In the genomic region with DNA sequence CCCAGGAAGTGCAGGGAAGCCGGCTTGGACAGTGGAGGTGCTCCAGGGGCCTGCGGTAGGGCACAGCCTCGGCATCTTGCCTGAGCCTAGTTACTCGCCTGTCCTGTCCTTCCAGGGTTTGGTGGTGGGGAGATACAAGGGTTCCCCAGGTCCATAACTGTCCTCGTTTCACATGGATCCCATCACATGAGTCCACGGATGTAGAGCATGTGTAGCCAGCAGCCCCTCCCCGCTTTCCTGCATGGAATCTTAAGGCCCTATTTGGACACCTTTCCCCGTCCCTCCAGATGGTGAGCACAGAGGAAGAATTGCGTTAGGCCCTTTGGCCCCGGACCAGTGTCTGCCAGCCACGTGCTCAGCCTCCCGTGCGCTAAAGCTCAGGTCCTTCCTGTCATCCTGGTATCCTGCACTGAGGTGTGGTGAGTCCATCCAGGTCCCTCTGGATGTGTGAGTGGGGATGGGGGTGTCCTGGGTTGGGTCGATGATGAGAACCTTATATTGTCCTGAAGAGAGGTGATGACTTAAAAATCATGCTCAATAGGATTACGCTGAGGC, we compare ENCODE assay signal across 19 cellular contexts.
"Had no signal": no experiment of that assay in that cellular context is flagged by ENCODE, and none has a peak within 500 bp of the region (broad histone marks: within the 10 kb centered on the region; RNA-seq: fewer than 3 reads in every experiment).

No MANE protein-coding gene starts in this region.

- H3K36me3 ChIP-seq: breast epithelium, colonic mucosa, esophagus muscularis mucosa had no signal

- H3K4me1 ChIP-seq: breast epithelium, colonic mucosa, esophagus muscularis mucosa, parathyroid adenoma had no signal

- H3K9ac ChIP-seq: parathyroid adenoma had no signal

- H3K4me1 Mint-ChIP-seq: naive thymus-derived CD4-positive, alpha-beta T cell had no signal

- H3K9me3 ChIP-seq: colonic mucosa had no signal

- H3K27ac ChIP-seq: breast epithelium, colonic mucosa, dorsolateral prefrontal cortex, esophagus muscularis mucosa, parathyroid adenoma had no signal

- H3K36me3 Mint-ChIP-seq: activated CD4-positive, alpha-beta memory T cell treated with anti-CD3 and anti-CD28 coated beads for 36 hours; activated naive CD8-positive, alpha-beta T cell; naive thymus-derived CD4-positive, alpha-beta T cell had no signal

- DNase-seq: activated CD4-positive, alpha-beta memory T cell treated with anti-CD3 and anti-CD28 coated beads for 36 hours; activated CD4-positive, alpha-beta T cell treated with anti-CD3 and anti-CD28 coated beads for 48 hours; activated gamma-delta T cell treated with Interleukin-2 at 50 U/mL for 16 hours; activated T-cell treated with anti-CD3 and anti-CD28 coated beads for 4 hours; colonic mucosa; effector memory CD8-positive, alpha-beta T cell; hypothalamus; naive thymus-derived CD4-positive, alpha-beta T cell; stimulated activated CD4-positive, alpha-beta T cell treated with anti-CD3 and anti-CD28 coated beads, Interleukin-4, amount 100 ng/mL, for 4 hours; stimulated activated naive CD8-positive, alpha-beta T cell treated with anti-CD3 and anti-CD28 coated beads, Interleukin-15, Interleukin-2, amounts not matched to agents 100 U/mL and 50 U/mL, for 24 hours had no signal

- H3K4me3 ChIP-seq: breast epithelium, colonic mucosa, dorsolateral prefrontal cortex, esophagus muscularis mucosa, lung had no signal

- H3K27me3 ChIP-seq: breast epithelium, colonic mucosa, dorsolateral prefrontal cortex, esophagus muscularis mucosa had no signal

- FAIRE-seq: frontal cortex had no signal

- H3K4me3 Mint-ChIP-seq: activated CD4-positive, alpha-beta memory T cell treated with anti-CD3 and anti-CD28 coated beads for 36 hours; activated naive CD8-positive, alpha-beta T cell; effector memory CD8-positive, alpha-beta T cell; naive thymus-derived CD4-positive, alpha-beta T cell; T-helper 1 cell treated with Interleukin-12 subunit alpha and Interleukin-12 subunit beta and Interleukin-4 antibody, amounts not matched to agents 30 μg/mL and 1 μg/mL, for 36 hours had no signal

- H3K27me3 Mint-ChIP-seq: activated CD4-positive, alpha-beta memory T cell treated with anti-CD3 and anti-CD28 coated beads for 36 hours; activated naive CD8-positive, alpha-beta T cell; effector memory CD8-positive, alpha-beta T cell; naive thymus-derived CD4-positive, alpha-beta T cell had no signal

- ATAC-seq: effector memory CD8-positive, alpha-beta T cell; left colon; naive thymus-derived CD4-positive, alpha-beta T cell; stimulated activated naive CD8-positive, alpha-beta T cell treated with anti-CD3 and anti-CD28 coated beads, Interleukin-15, Interleukin-2, amounts not matched to agents 100 U/mL and 50 U/mL, for 24 hours had no signal

- H3K27ac Mint-ChIP-seq: activated CD4-positive, alpha-beta memory T cell treated with anti-CD3 and anti-CD28 coated beads for 36 hours; activated naive CD8-positive, alpha-beta T cell; effector memory CD8-positive, alpha-beta T cell; naive thymus-derived CD4-positive, alpha-beta T cell; T-helper 1 cell treated with Interleukin-12 subunit alpha and Interleukin-12 subunit beta and Interleukin-4 antibody, amounts not matched to agents 30 μg/mL and 1 μg/mL, for 36 hours had no signal
